ENCODE assay signal across 19 cellular contexts in genomic region chr10:7980196-7980595, GRCh38.
DNase-seq lines count a peak whose midpoint lies in the region; ATAC-seq and TF ChIP-seq lines count a peak whose summit lies in the region.
"Had no signal": no experiment of that assay in that cellular context is flagged by ENCODE, and none has a peak within 500 bp of the region (broad histone marks: within the 10 kb centered on the region; RNA-seq: fewer than 3 reads in every experiment).

No MANE protein-coding gene starts in this region.

- peak overlapping the region; percentile 60 for H3K27ac ChIP-seq in C4-2B
- H3K27ac ChIP-seq: 22Rv1; BLaER1 treated with 17β-estradiol and CSF1 and Interleukin-3, amounts not matched to agents 10 nM and 100 nM had no signal

- H3K4me3 ChIP-seq in LNCaP clone FGC (ENCODE audit: low read depth, low read length): no peak overlapping the region
- H3K4me3 ChIP-seq: BLaER1 treated with 17β-estradiol and CSF1 and Interleukin-3, amounts not matched to agents 10 nM and 100 nM; GM23338 had no signal

- intact Hi-C loops in left colon (cut with DNase I, micrococcal nuclease): no loop called here

- ATAC-seq in left colon (peak; percentile 37), HG03108 (IDR thresholded peaks at IDR 0.05; ENCODE audit: unreplicated experiment) (no peak), GM18520 (IDR thresholded peaks at IDR 0.05; ENCODE audit: unreplicated experiment) (no peak)
- ATAC-seq: CD8-positive, alpha-beta T cell; GM23338; HCT116 had no signal

- TF ChIP-seq CTCF in C4-2B (conservative IDR thresholded peaks at IDR 0.05): no peak
- no peak for TF ChIP-seq CTCF in LNCaP clone FGC (IDR thresholded peaks at IDR 0.05; ENCODE audit: control insufficient read depth, extremely low read depth, insufficient read depth)

- DNase-seq in LNCaP clone FGC (ENCODE audit: low read depth) (peak; percentile 78), dermis blood vessel endothelial cell (peak; percentile 16), left colon (no peak), cerebellum (ENCODE audit: low spot score) (no peak)
- DNase-seq: ACHN; AML-193; BE2C; CD8-positive, alpha-beta T cell; DMS 273 treated with DMSO at 0.1 percent for 48 hours; DMS79 treated with DMSO at 0.1 percent for 48 hours; GF-D8; H9 had no signal

Comparison
In these comparisons a context has a peak if more than half of its experiments do, and no peak if none do; other contexts are left out.
1. DNase-seq: peak in LNCaP clone FGC (single experiment) and dermis blood vessel endothelial cell (single experiment); none in left colon (0 of 2) and cerebellum (single experiment).